15 cellular contexts compared by ENCODE assay signal in genomic region chr1:211379446-211379845, GRCh38. TPM values are rescaled to one million over a fixed set of nuclear protein-coding genes. Genes with fewer than 3 reads are reported as not detected.
A peak's percentile ranks its signal among the peaks of the same experiment; 100 is the strongest.
DNase-seq lines count a peak whose midpoint lies in the region; ATAC-seq lines count a peak whose summit lies in the region.
"Had no signal": no experiment of that assay in that cellular context is flagged by ENCODE, and none has a peak within 500 bp of the region (broad histone marks: within the 10 kb centered on the region; RNA-seq: fewer than 3 reads in every experiment).

No MANE protein-coding gene starts in this region.

- H3K27me3 Mint-ChIP-seq in activated naive CD4-positive, alpha-beta T cell treated with anti-CD3 and anti-CD28 coated beads, Interleukin-2, amount 50 U/mL, for 24 hours, result no peaks in the 10 kb centered on the region
- H3K27me3 Mint-ChIP-seq in activated T-helper 1 cell treated with anti-CD3 and anti-CD28 coated beads, Interleukin-12 subunit alpha, Interleukin-12 subunit beta, Interleukin-2, Interleukin-4 antibody, amounts not matched to agents 30 ng/mL and 10 ng/mL and 1 ng/mL, durations not matched to agents 14 hours and 24 hours and 36 hours (ENCODE audit: insufficient read depth), result no peaks in the 10 kb centered on the region
- no peaks in the 10 kb centered on the region for H3K27me3 Mint-ChIP-seq in naive B cell

- no peak for DNase-seq in activated naive CD4-positive, alpha-beta T cell treated with anti-CD3 and anti-CD28 coated beads, Interleukin-2, amount 50 U/mL, for 72 hours (ENCODE audit: low spot score in 2 of 2)
- no peak for DNase-seq in activated T-helper 1 cell treated with anti-CD3 and anti-CD28 coated beads, Interleukin-12 subunit alpha, Interleukin-12 subunit beta, Interleukin-2, Interleukin-4 antibody, amounts not matched to agents 30 ng/mL and 10 ng/mL and 1 ng/mL, durations not matched to agents 14 hours and 24 hours and 36 hours (ENCODE audit: low spot score)
- no peak for DNase-seq in naive B cell
- no peak for DNase-seq in stimulated activated naive CD4-positive, alpha-beta T cell (lab: John Stamatoyannopoulos, UW)
- DNase-seq: KBM-7, NCI-H1105, NCI-H2081, NCI-H446 treated with DMSO at 0.1 percent for 48 hours, NCI-H69 had no signal

- intact Hi-C loops in activated T-helper 1 cell treated with anti-CD3 and anti-CD28 coated beads, Interleukin-12 subunit alpha, Interleukin-12 subunit beta, Interleukin-2, Interleukin-4 antibody, amounts not matched to agents 30 ng/mL and 10 ng/mL and 1 ng/mL, durations not matched to agents 14 hours and 24 hours and 36 hours (cut with micrococcal nuclease), result no loop called here

- H3K4me3 Mint-ChIP-seq in activated naive CD4-positive, alpha-beta T cell treated with anti-CD3 and anti-CD28 coated beads, Interleukin-2, amount 50 U/mL, for 24 hours, result no peak overlapping the region
- no peak overlapping the region for H3K4me3 Mint-ChIP-seq in activated T-helper 1 cell treated with anti-CD3 and anti-CD28 coated beads, Interleukin-12 subunit alpha, Interleukin-12 subunit beta, Interleukin-2, Interleukin-4 antibody, amounts not matched to agents 30 ng/mL and 10 ng/mL and 1 ng/mL, durations not matched to agents 14 hours and 24 hours and 36 hours
- peak overlapping the region in 1 of 8 donors; percentile 82 for H3K4me3 Mint-ChIP-seq in naive B cell
- H3K4me3 Mint-ChIP-seq: GM23338 had no signal

- peaks cover 11% of the 10 kb centered on the region for H3K36me3 Mint-ChIP-seq in activated naive CD4-positive, alpha-beta T cell treated with anti-CD3 and anti-CD28 coated beads, Interleukin-2, amount 50 U/mL, for 24 hours
- peaks cover 12 to 40% of the 10 kb centered on the region in 2 donors for H3K36me3 Mint-ChIP-seq in activated naive CD4-positive, alpha-beta T cell treated with anti-CD3 and anti-CD28 coated beads, Interleukin-2, amount 50 U/mL, for 72 hours
- peaks cover 38% of the 10 kb centered on the region for H3K36me3 Mint-ChIP-seq in activated T-helper 1 cell treated with anti-CD3 and anti-CD28 coated beads, Interleukin-12 subunit alpha, Interleukin-12 subunit beta, Interleukin-2, Interleukin-4 antibody, amounts not matched to agents 30 ng/mL and 10 ng/mL and 1 ng/mL, durations not matched to agents 14 hours and 24 hours and 36 hours (ENCODE audit: low read depth)
- peaks cover 15 to 16% of the 10 kb centered on the region in 2 donors for H3K36me3 Mint-ChIP-seq in naive B cell

- peaks cover 63% of the 10 kb centered on the region for H3K4me1 Mint-ChIP-seq in activated naive CD4-positive, alpha-beta T cell treated with anti-CD3 and anti-CD28 coated beads, Interleukin-2, amount 50 U/mL, for 24 hours
- peaks cover 72% of the 10 kb centered on the region for H3K4me1 Mint-ChIP-seq in activated T-helper 1 cell treated with anti-CD3 and anti-CD28 coated beads, Interleukin-12 subunit alpha, Interleukin-12 subunit beta, Interleukin-2, Interleukin-4 antibody, amounts not matched to agents 30 ng/mL and 10 ng/mL and 1 ng/mL, durations not matched to agents 14 hours and 24 hours and 36 hours (ENCODE audit: low read depth)
- peaks cover 25 to 34% (median 30%) of the 10 kb centered on the region in 3 donors for H3K4me1 Mint-ChIP-seq in naive B cell

- H3K27ac Mint-ChIP-seq in activated naive CD4-positive, alpha-beta T cell treated with anti-CD3 and anti-CD28 coated beads, Interleukin-2, amount 50 U/mL, for 24 hours, result peak overlapping the region; percentile 64
- H3K27ac Mint-ChIP-seq in activated naive CD4-positive, alpha-beta T cell treated with anti-CD3 and anti-CD28 coated beads, Interleukin-2, amount 50 U/mL, for 72 hours, result peak overlapping the region in 1 of 2 donors; percentile 11
- peak overlapping the region; percentile 30 for H3K27ac Mint-ChIP-seq in activated T-helper 1 cell treated with anti-CD3 and anti-CD28 coated beads, Interleukin-12 subunit alpha, Interleukin-12 subunit beta, Interleukin-2, Interleukin-4 antibody, amounts not matched to agents 30 ng/mL and 10 ng/mL and 1 ng/mL, durations not matched to agents 14 hours and 24 hours and 36 hours
- peak overlapping the region in 5 of 6 donors; percentile 29 to 78 (median 64) for H3K27ac Mint-ChIP-seq in naive B cell
- H3K27ac Mint-ChIP-seq: GM23338 had no signal

- ATAC-seq in activated naive CD4-positive, alpha-beta T cell treated with anti-CD3 and anti-CD28 coated beads, Interleukin-2, amount 50 U/mL, for 72 hours, result no peak
- ATAC-seq in naive B cell (ENCODE audit: low read depth in 2 of 2), result no peak
- ATAC-seq in HG03521 (IDR thresholded peaks at IDR 0.05; ENCODE audit: unreplicated experiment), result no peak
- ATAC-seq in HG03378 (IDR thresholded peaks at IDR 0.05; ENCODE audit: unreplicated experiment), result no peak
- ATAC-seq: GM23338, HCT116, Right ventricle myocardium inferior had no signal

- H3K9me3 Mint-ChIP-seq in activated naive CD4-positive, alpha-beta T cell treated with anti-CD3 and anti-CD28 coated beads, Interleukin-2, amount 50 U/mL, for 24 hours, result peaks cover 10% of the 10 kb centered on the region
- no peaks in the 10 kb centered on the region for H3K9me3 Mint-ChIP-seq in activated naive CD4-positive, alpha-beta T cell treated with anti-CD3 and anti-CD28 coated beads, Interleukin-2, amount 50 U/mL, for 72 hours
- peaks cover 3% of the 10 kb centered on the region for H3K9me3 Mint-ChIP-seq in activated T-helper 1 cell treated with anti-CD3 and anti-CD28 coated beads, Interleukin-12 subunit alpha, Interleukin-12 subunit beta, Interleukin-2, Interleukin-4 antibody, amounts not matched to agents 30 ng/mL and 10 ng/mL and 1 ng/mL, durations not matched to agents 14 hours and 24 hours and 36 hours
- H3K9me3 Mint-ChIP-seq in naive B cell, result no peaks in the 10 kb centered on the region
- H3K9me3 Mint-ChIP-seq: GM23338 had no signal

RNA-seq across cellular contexts. Expression of gene TRAF5, which starts 52.8 kb away (rescaled TPM):
- 10 to 100 TPM; 33.3 to 54.9 TPM for total RNA-seq in activated naive CD4-positive, alpha-beta T cell treated with anti-CD3 and anti-CD28 coated beads, Interleukin-2, amount 50 U/mL, for 72 hours
- 54.3 and 57.2 TPM in 2 replicates for total RNA-seq in activated T-helper 1 cell treated with anti-CD3 and anti-CD28 coated beads, Interleukin-12 subunit alpha, Interleukin-12 subunit beta, Interleukin-2, Interleukin-4 antibody, amounts not matched to agents 30 ng/mL and 10 ng/mL and 1 ng/mL, durations not matched to agents 14 hours and 24 hours and 36 hours
- 100 to 1,000 TPM in 1 of 6 donors, 10 to 100 TPM in 5; 41.1 to 105 (median 80.3) TPM for polyA plus RNA-seq in naive B cell (ENCODE audit: low read depth in 6 of 6)
